Comparison of ENCODE assay signal across 24 cellular contexts in the genomic region with DNA sequence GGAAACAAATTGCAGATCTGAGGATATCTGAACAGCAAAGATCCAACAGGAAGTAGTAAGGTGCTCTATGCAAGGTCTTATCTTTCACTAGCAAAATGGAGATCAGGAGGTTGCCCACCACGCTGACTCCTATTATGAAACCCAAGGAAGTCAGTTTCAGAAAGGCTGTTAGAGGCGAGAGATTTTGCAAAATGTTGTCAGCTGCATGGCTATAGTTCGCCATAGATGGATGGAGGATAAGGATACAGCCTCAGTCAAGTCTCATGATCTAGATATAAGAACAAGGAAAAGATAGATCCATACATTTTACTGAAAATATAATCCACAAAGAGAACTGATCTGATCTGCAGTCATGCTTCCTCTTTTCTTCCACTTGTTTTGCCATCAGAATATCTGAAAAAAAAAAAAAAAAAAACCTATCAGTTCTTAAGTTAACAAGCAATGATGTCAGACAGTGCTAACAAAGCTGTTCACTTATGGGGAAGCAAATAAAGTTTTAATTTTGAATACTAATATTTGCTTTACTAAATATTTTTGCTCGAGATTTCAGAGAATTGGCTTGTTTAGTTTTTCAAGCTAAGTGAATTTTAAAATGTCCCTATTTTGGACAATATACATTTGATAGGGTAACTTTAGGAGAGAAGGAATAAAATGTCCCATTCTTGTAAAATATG. TPM values are rescaled to one million over a fixed set of nuclear protein-coding genes. Genes with fewer than 3 reads are reported as not detected.
DNase-seq lines count a peak whose midpoint lies in the region; ATAC-seq and TF ChIP-seq lines count a peak whose summit lies in the region.
"Had no signal": no experiment of that assay in that cellular context is flagged by ENCODE, and none has a peak within 500 bp of the region (broad histone marks: within the 10 kb centered on the region; RNA-seq: fewer than 3 reads in every experiment).

No MANE protein-coding gene starts in this region.

- H3K4me3 ChIP-seq in Loucy (ENCODE audit: low read length, poor library complexity, severe bottlenecking) = no peak overlapping the region
- no peak overlapping the region for H3K4me3 ChIP-seq in parathyroid adenoma (ENCODE audit: low read depth, low read length)
- no peak overlapping the region for H3K4me3 ChIP-seq in left lung
- no peak overlapping the region for H3K4me3 ChIP-seq in tibial nerve
- H3K4me3 ChIP-seq: uterus had no signal

- H3F3A ChIP-seq in Loucy (ENCODE audit: low read depth) = no peaks in the 10 kb centered on the region

- no peak for ATAC-seq in left lung
- ATAC-seq: activated CD4-positive, CD25-positive, alpha-beta regulatory T cell treated with anti-CD3 and anti-CD28 coated beads, Interleukin-2, amount 50 U/mL, for 24 hours; esophagus mucosa; PC-3; stimulated activated naive B cell treated with anti-CD40 and anti-IgM and Interleukin-4, amounts not matched to agents 10 μg/mL and 1 μg/mL and 100 μg/mL, for 72 hours had no signal

- no peaks in the 10 kb centered on the region for H4K20me1 ChIP-seq in Loucy (ENCODE audit: insufficient read depth, low read length, poor library complexity, severe bottlenecking)

- peak; percentile 76 for DNase-seq in OCI-M1 (lab: John Stamatoyannopoulos, UW)
- peak; percentile 46 for DNase-seq in cerebellar cortex (ENCODE audit: low spot score)
- no peak for DNase-seq in left lung
- no peak for DNase-seq in tibial nerve (ENCODE audit: low spot score in 2 of 2)
- DNase-seq in NOMO-1 treated with DMSO at 0.1 percent for 48 hours (lab: John Stamatoyannopoulos, UW; ENCODE audit: unreplicated experiment) = no peak
- DNase-seq: activated CD4-positive, alpha-beta T cell treated with anti-CD3 and anti-CD28 coated beads, Interleukin-2, amount 50 U/mL, for 48 hours; endodermal cell; foreskin fibroblast; heart left ventricle; mammary epithelial cell; NCI-H1436 treated with DMSO at 0.1 percent for 48 hours; NCI-H2107; NCI-H446; PC-3; stimulated activated naive B cell treated with anti-CD40 and anti-IgM and Interleukin-4, amounts not matched to agents 10 μg/mL and 1 μg/mL and 100 μg/mL, for 72 hours; T-helper 9 cell; uterus had no signal

- H3K9ac ChIP-seq in Loucy (ENCODE audit: low read depth, low read length, poor library complexity, severe bottlenecking) = no peak overlapping the region
- no peak overlapping the region for H3K9ac ChIP-seq in parathyroid adenoma

- H3K79me2 ChIP-seq in Loucy (ENCODE audit: insufficient read depth, low read length) = no peaks in the 10 kb centered on the region
- H3K79me2 ChIP-seq in parathyroid adenoma = no peaks in the 10 kb centered on the region

- no peaks in the 10 kb centered on the region for H3K9me2 ChIP-seq in Loucy (replicated peaks; ENCODE audit: low read depth, low read length)

- TF ChIP-seq CTCF in Loucy (conservative IDR thresholded peaks at IDR 0.05; ENCODE audit: low read length) (no peak), parathyroid adenoma (IDR thresholded peaks at IDR 0.05) (no peak), left lung (IDR thresholded peaks at IDR 0.05) (no peak), tibial nerve (IDR thresholded peaks at IDR 0.05) (no peak)

- H3K9me3 ChIP-seq in Loucy (ENCODE audit: insufficient read depth, low read depth, low read length) (no peaks in the 10 kb centered on the region), parathyroid adenoma (ENCODE audit: control insufficient read depth, low read length) (no peaks in the 10 kb centered on the region), left lung (no peaks in the 10 kb centered on the region), tibial nerve (no peaks in the 10 kb centered on the region)
- H3K9me3 ChIP-seq: heart left ventricle, suprapubic skin, uterus had no signal

- H3K27ac ChIP-seq in parathyroid adenoma (peak overlapping the region; percentile 36), left lung (no peak overlapping the region), tibial nerve (no peak overlapping the region)
- H3K27ac ChIP-seq: C4-2B, heart left ventricle, suprapubic skin, uterus had no signal

- no peak for TF ChIP-seq POLR2A in tibial nerve (IDR thresholded peaks at IDR 0.05)

- H3K27me3 ChIP-seq in Loucy (ENCODE audit: insufficient read depth, low read length, poor library complexity, severe bottlenecking) = no peaks in the 10 kb centered on the region
- H3K27me3 ChIP-seq in parathyroid adenoma (ENCODE audit: control insufficient read depth, insufficient read depth, low read length) = no peaks in the 10 kb centered on the region
- H3K27me3 ChIP-seq in left lung = peaks cover 0 to 44% of the 10 kb centered on the region in 2 donors
- no peaks in the 10 kb centered on the region for H3K27me3 ChIP-seq in tibial nerve
- H3K27me3 ChIP-seq: suprapubic skin had no signal

- H3K4me1 ChIP-seq in Loucy (ENCODE audit: insufficient read depth, low read length, poor library complexity, severe bottlenecking) (peaks cover 8% of the 10 kb centered on the region), parathyroid adenoma (peaks cover 18% of the 10 kb centered on the region), left lung (no peaks in the 10 kb centered on the region), tibial nerve (peaks cover 0 to 21% (median 0%) of the 10 kb centered on the region in 4 donors)
- H3K4me1 ChIP-seq: uterus had no signal

- no peak for TF ChIP-seq EP300 in tibial nerve (IDR thresholded peaks at IDR 0.05)

- intact Hi-C loops in left lung (cut with DNase I) = no loop called here

- peak overlapping the region; percentile 18 for H3K4me2 ChIP-seq in Loucy (ENCODE audit: low read depth, low read length, poor library complexity, severe bottlenecking)
- H3K4me2 ChIP-seq in parathyroid adenoma (ENCODE audit: low read length) = no peak overlapping the region

- 82 to 83% methylated on average over 4 of the region's 4 CpGs for whole genome bisulfite sequencing in tibial nerve, 2 donors

- H2AFZ ChIP-seq in Loucy (ENCODE audit: low read length) (peak overlapping the region; percentile 77), parathyroid adenoma (peak overlapping the region; percentile 75)

- no peaks in the 10 kb centered on the region for H3K36me3 ChIP-seq in Loucy (ENCODE audit: insufficient read depth, low read length)
- no peaks in the 10 kb centered on the region for H3K36me3 ChIP-seq in parathyroid adenoma (ENCODE audit: control insufficient read depth, insufficient read depth, low read length)
- no peaks in the 10 kb centered on the region for H3K36me3 ChIP-seq in left lung
- H3K36me3 ChIP-seq in tibial nerve = no peaks in the 10 kb centered on the region
- H3K36me3 ChIP-seq: heart left ventricle, suprapubic skin, uterus had no signal

RNA-seq across cellular contexts. Expression of a gene that starts 2.0 kb away (rescaled TPM):
- total RNA-seq in left lung (1 to 10 TPM in 1 of 2 donors, under 1 TPM in 1; 0.82 to 1.4 TPM), tibial nerve (1 to 10 TPM in 1 of 4 donors, under 1 TPM in 1, not detected in 2; 0.90 to 2.8 TPM)
- total RNA-seq: activated T-helper 2 cell treated with anti-CD3 and anti-CD28 coated beads, Interferon-gamma antibody, Interleukin-2, Interleukin-4, amounts not matched to agents 10 μg/mL and 5 μg/mL and 100 μg/mL, durations not matched to agents 14 hours and 24 hours and 36 hours; PC-3 had no signal

RNA-seq across cellular contexts. Expression of a gene that starts 33.7 kb away (rescaled TPM):
- total RNA-seq in left lung (10 to 100 TPM; 50.8 to 56.2 TPM), tibial nerve (10 to 100 TPM; 17.8 to 42.4 (median 25.0) TPM)

Comparison
In these comparisons a context has a peak if more than half of its experiments do, and no peak if none do; other contexts are left out.
1. DNase-seq: peak in OCI-M1 (single experiment) and cerebellar cortex (single experiment); none in left lung (0 of 2), tibial nerve (0 of 2) and NOMO-1 treated with DMSO at 0.1 percent for 48 hours (single experiment).